21 cellular contexts compared by ENCODE assay signal in genomic region chr17:20968913-20969616, GRCh38.
"Had no signal": no experiment of that assay in that cellular context is flagged by ENCODE, and none has a peak within 500 bp of the region (broad histone marks: within the 10 kb centered on the region; RNA-seq: fewer than 3 reads in every experiment).

No MANE protein-coding gene starts in this region.

- H3K4me1 Mint-ChIP-seq: activated CD4-positive, alpha-beta T cell treated with anti-CD3 and anti-CD28 coated beads, Interleukin-2, amount 10 ng/mL, durations not matched to agents 7 days and 5 days had no signal

- H3K9me3 Mint-ChIP-seq: activated CD4-positive, alpha-beta T cell treated with anti-CD3 and anti-CD28 coated beads, Interleukin-2, amount 10 ng/mL, durations not matched to agents 7 days and 5 days; activated naive CD8-positive, alpha-beta T cell treated with anti-CD3 and anti-CD28 coated beads, Interleukin-2, amount 10 ng/mL, durations not matched to agents 7 days and 5 days; effector memory CD8-positive, alpha-beta T cell; nephron; T-helper 2 cell treated with Interferon-gamma antibody and Interleukin-4, amounts not matched to agents 5 μg/mL and 100 μg/mL, for 36 hours had no signal

- H3K36me3 Mint-ChIP-seq: activated naive CD8-positive, alpha-beta T cell treated with anti-CD3 and anti-CD28 coated beads, Interleukin-2, amount 10 ng/mL, durations not matched to agents 7 days and 5 days had no signal

- H3K27ac ChIP-seq: brain microvascular endothelial cell, left lung, right atrium auricular region, suprapubic skin had no signal

- H3K4me1 ChIP-seq: left lung, suprapubic skin had no signal

- H3K9me3 ChIP-seq: left lung, right atrium auricular region, suprapubic skin had no signal

- H3K4me3 Mint-ChIP-seq: activated CD4-positive, alpha-beta T cell treated with anti-CD3 and anti-CD28 coated beads, Interleukin-2, amount 10 ng/mL, durations not matched to agents 7 days and 5 days; activated naive CD8-positive, alpha-beta T cell treated with anti-CD3 and anti-CD28 coated beads, Interleukin-2, amount 10 ng/mL, durations not matched to agents 7 days and 5 days; effector memory CD8-positive, alpha-beta T cell; nephron; T-helper 2 cell treated with Interferon-gamma antibody and Interleukin-4, amounts not matched to agents 5 μg/mL and 100 μg/mL, for 36 hours; type B pancreatic cell had no signal

- H3K4me3 ChIP-seq: left lung, right atrium auricular region, suprapubic skin had no signal

- H3K27me3 ChIP-seq: brain microvascular endothelial cell, left lung, right atrium auricular region, suprapubic skin had no signal

- DNase-seq: activated CD4-positive, alpha-beta T cell treated with anti-CD3 and anti-CD28 coated beads, Interleukin-2, amount 10 ng/mL, durations not matched to agents 7 days and 5 days; activated CD4-positive, CD25-positive, alpha-beta regulatory T cell; activated gamma-delta T cell treated with Interleukin-2 at 50 U/mL for 16 hours; activated naive CD8-positive, alpha-beta T cell treated with anti-CD3 and anti-CD28 coated beads, Interleukin-2, amount 10 ng/mL, durations not matched to agents 7 days and 5 days; brain microvascular endothelial cell; dermis blood vessel endothelial cell; effector memory CD8-positive, alpha-beta T cell; foreskin melanocyte; left lung; mesenchymal stem cell; occipital lobe; stimulated activated CD4-positive, alpha-beta T cell treated with anti-CD3 and anti-CD28 coated beads, Interleukin-15, amount 100 ng/mL, for 24 hours; stimulated activated CD4-positive, alpha-beta T cell treated with anti-CD3 and anti-CD28 coated beads, Interleukin-4, amount 100 ng/mL, for 1 hour; stimulated activated naive CD4-positive, alpha-beta T cell treated with Interleukin-2 at 50 U/mL for 16 hours had no signal

- H3K27me3 Mint-ChIP-seq: progenitor cell of endocrine pancreas, type B pancreatic cell had no signal

- FAIRE-seq: keratinocyte had no signal

- H3K36me3 ChIP-seq: brain microvascular endothelial cell, left lung, right atrium auricular region, suprapubic skin had no signal

- H3K27ac Mint-ChIP-seq: activated CD4-positive, alpha-beta T cell treated with anti-CD3 and anti-CD28 coated beads, Interleukin-2, amount 10 ng/mL, durations not matched to agents 7 days and 5 days; activated naive CD8-positive, alpha-beta T cell treated with anti-CD3 and anti-CD28 coated beads, Interleukin-2, amount 10 ng/mL, durations not matched to agents 7 days and 5 days; effector memory CD8-positive, alpha-beta T cell; T-helper 2 cell treated with Interferon-gamma antibody and Interleukin-4, amounts not matched to agents 5 μg/mL and 100 μg/mL, for 36 hours; type B pancreatic cell had no signal
